In genomic region chr19:1131718-1132552, GRCh38 we compare ENCODE assay signal across 9 cellular contexts. TPM values are rescaled to one million over a fixed set of nuclear protein-coding genes. Genes with fewer than 3 reads are reported as not detected.
DNase-seq lines count a peak whose midpoint lies in the region; FAIRE-seq and TF ChIP-seq lines count a peak whose summit lies in the region.
"Had no signal": no experiment of that assay in that cellular context is flagged by ENCODE, and none has a peak within 500 bp of the region (broad histone marks: within the 10 kb centered on the region; RNA-seq: fewer than 3 reads in every experiment).

No MANE protein-coding gene starts in this region.

- DNase-seq in EH (ENCODE audit: low read depth), result peak; percentile 94
- DNase-seq in H54 (ENCODE audit: insufficient read length, low spot score), result peak; percentile 84
- DNase-seq in NCI-H774 (lab: John Stamatoyannopoulos, UW), result peak; percentile 27
- DNase-seq in activated T-cell treated with anti-CD3 and anti-CD28 coated beads for 24 hours (ENCODE audit: low read depth), result peak; percentile 85
- peak; percentile 73 for DNase-seq in stimulated activated CD8-positive, alpha-beta memory T cell treated with anti-CD3 and anti-CD28 coated beads, Interleukin-7, amount 100 ng/mL, for 1 hour (ENCODE audit: low read depth in 2 of 2)
- DNase-seq in SJCRH30, result no peak

- H3K9me3 ChIP-seq in esophagus (ENCODE audit: control insufficient read depth in 2 of 2, insufficient read depth in 1 of 2, low read depth in 1 of 2, low read length in 1 of 2) (no peaks in the 10 kb centered on the region), muscle layer of colon (ENCODE audit: low read length) (no peaks in the 10 kb centered on the region), SJCRH30 (replicated peaks) (no peaks in the 10 kb centered on the region)

- WGBS in esophagus, 2 donors, result 1 to 15% methylated on average over 53 to 64 of the region's 64 CpGs

- TF ChIP-seq POLR2A in H54 (IDR thresholded peaks at IDR 0.05; ENCODE audit: low read depth, low read length), result peak; percentile 11; the same call in 1 of the 2 replicates

- no peak overlapping the region for H3K9ac ChIP-seq in muscle layer of colon (ENCODE audit: low read length)

- H3K27ac ChIP-seq in esophagus (ENCODE audit: low read depth in 2 of 2, low read length in 1 of 2) (peak overlapping the region; percentile 94), muscle layer of colon (ENCODE audit: low read depth, low read length) (peak overlapping the region; percentile 86), SJCRH30 (no peak overlapping the region)

- H3K4me3 ChIP-seq in esophagus (ENCODE audit: low read depth in 1 of 2, low read length in 2 of 2) (peak overlapping the region; percentile 66 to 76), muscle layer of colon (ENCODE audit: low read depth in 1 of 2, low read length in 2 of 2) (peak overlapping the region; percentile 53 to 71), SJCRH30 (no peak overlapping the region)

- FAIRE-seq in H54 (lab: Jason Lieb, UNC), result no peak
- FAIRE-seq: endometrium had no signal

- H3K36me3 ChIP-seq in esophagus (ENCODE audit: control insufficient read depth in 2 of 2, insufficient read depth in 2 of 2, low read length in 1 of 2), result peaks cover 0 to 19% of the 10 kb centered on the region in 2 donors
- peaks cover 5% of the 10 kb centered on the region for H3K36me3 ChIP-seq in muscle layer of colon (ENCODE audit: insufficient read depth, low read length)
- H3K36me3 ChIP-seq in SJCRH30, result peaks cover 8% of the 10 kb centered on the region; the same call in 1 of the 2 replicates

- H3K27me3 ChIP-seq in esophagus (ENCODE audit: control insufficient read depth in 1 of 2, insufficient read depth in 2 of 2, low read length in 2 of 2), result no peaks in the 10 kb centered on the region
- no peaks in the 10 kb centered on the region for H3K27me3 ChIP-seq in muscle layer of colon (ENCODE audit: control insufficient read depth in 1 of 2, insufficient read depth in 2 of 2, low read length in 2 of 2)
- no peaks in the 10 kb centered on the region for H3K27me3 ChIP-seq in SJCRH30

- H3K4me1 ChIP-seq in esophagus (ENCODE audit: control insufficient read depth in 2 of 2, insufficient read depth in 2 of 2, low read length in 1 of 2) (peaks cover 19 to 58% of the 10 kb centered on the region in 2 donors), muscle layer of colon (ENCODE audit: insufficient read depth, low read length) (peaks cover 26% of the 10 kb centered on the region), SJCRH30 (no peaks in the 10 kb centered on the region)

RNA-seq across cellular contexts. Expression of gene GPX4, which starts 28.1 kb away (rescaled TPM):
- 100 to 1,000 TPM; 271 to 294 TPM for polyA plus RNA-seq in esophagus
- total RNA-seq in SJCRH30 (2014; rRNA removed; shearing (Covaris generic)), result 232 and 290 TPM in 2 replicates

RNA-seq across cellular contexts. Expression of gene POLR2E, which starts 36.8 kb away (rescaled TPM):
- 100 to 1,000 TPM in 1 of 2 donors, 10 to 100 TPM in 1; 77.9 to 162 TPM for polyA plus RNA-seq in esophagus
- total RNA-seq in SJCRH30 (2014; rRNA removed; shearing (Covaris generic)), result 176 and 183 TPM in 2 replicates

RNA-seq across cellular contexts. Expression of gene SBNO2, which starts 42.1 kb away (rescaled TPM):
- 10 to 100 TPM; 43.1 to 56.5 TPM for polyA plus RNA-seq in esophagus
- total RNA-seq in SJCRH30 (2014; rRNA removed; shearing (Covaris generic)), result 15.0 and 17.1 TPM in 2 replicates

Comparison
In these comparisons a context has a peak if more than half of its experiments do, and no peak if none do; other contexts are left out.
1. DNase-seq: peak in EH (single experiment), H54 (single experiment), NCI-H774 (single experiment), activated T-cell treated with anti-CD3 and anti-CD28 coated beads for 24 hours (single experiment) and stimulated activated CD8-positive, alpha-beta memory T cell treated with anti-CD3 and anti-CD28 coated beads, Interleukin-7, amount 100 ng/mL, for 1 hour (2 of 2); none in SJCRH30 (0 of 2).